In genomic region chr13:62209539-62209938, GRCh38 we compare ENCODE assay signal across 10 cellular contexts.
DNase-seq lines count a peak whose midpoint lies in the region; ATAC-seq and TF ChIP-seq lines count a peak whose summit lies in the region.
"Had no signal": no experiment of that assay in that cellular context is flagged by ENCODE, and none has a peak within 500 bp of the region (broad histone marks: within the 10 kb centered on the region; RNA-seq: fewer than 3 reads in every experiment).

No MANE protein-coding gene starts in this region.

- ATAC-seq in HG02938 (IDR thresholded peaks at IDR 0.05; ENCODE audit: unreplicated experiment): peak; percentile 63
- ATAC-seq: heart right ventricle had no signal

- no peak for TF ChIP-seq CTCF in neural progenitor cell (IDR thresholded peaks at IDR 0.05)

- no peak overlapping the region for H3K4me3 ChIP-seq in neural progenitor cell
- H3K4me3 ChIP-seq in H7 (ENCODE audit: insufficient read depth, low read depth, low read length): no peak overlapping the region
- H3K4me3 ChIP-seq: heart right ventricle had no signal

- intact Hi-C loops in activated T-helper 1 cell treated with anti-CD3 and anti-CD28 coated beads, Interleukin-12 subunit alpha, Interleukin-12 subunit beta, Interleukin-2, Interleukin-4 antibody, amounts not matched to agents 30 ng/mL and 10 ng/mL and 1 ng/mL, durations not matched to agents 14 hours and 24 hours and 36 hours (cut with micrococcal nuclease): no loop called here

- peaks cover 4% of the 10 kb centered on the region for H3K9me3 Mint-ChIP-seq in neural progenitor cell
- H3K9me3 Mint-ChIP-seq in activated T-helper 1 cell treated with anti-CD3 and anti-CD28 coated beads, Interleukin-12 subunit alpha, Interleukin-12 subunit beta, Interleukin-2, Interleukin-4 antibody, amounts not matched to agents 30 ng/mL and 10 ng/mL and 1 ng/mL, durations not matched to agents 14 hours and 24 hours and 36 hours: peaks cover 32% of the 10 kb centered on the region

- H3K27me3 ChIP-seq in neural progenitor cell (no peaks in the 10 kb centered on the region), H7 (ENCODE audit: control insufficient read depth, insufficient read depth, low read length) (no peaks in the 10 kb centered on the region)
- H3K27me3 ChIP-seq: heart right ventricle had no signal

- H3K27ac Mint-ChIP-seq in neural progenitor cell: no peak overlapping the region
- H3K27ac Mint-ChIP-seq in activated T-helper 1 cell treated with anti-CD3 and anti-CD28 coated beads, Interleukin-12 subunit alpha, Interleukin-12 subunit beta, Interleukin-2, Interleukin-4 antibody, amounts not matched to agents 30 ng/mL and 10 ng/mL and 1 ng/mL, durations not matched to agents 14 hours and 24 hours and 36 hours: no peak overlapping the region

- H3K27ac ChIP-seq in neural progenitor cell: no peak overlapping the region
- H3K27ac ChIP-seq: heart right ventricle had no signal

- no peak overlapping the region for H3K4me2 ChIP-seq in neural progenitor cell

- no peaks in the 10 kb centered on the region for H3K4me1 ChIP-seq in neural progenitor cell
- H3K4me1 ChIP-seq: heart right ventricle had no signal

- no peak overlapping the region for H3K9ac ChIP-seq in neural progenitor cell

- no peaks in the 10 kb centered on the region for H3K36me3 Mint-ChIP-seq in neural progenitor cell
- H3K36me3 Mint-ChIP-seq in activated T-helper 1 cell treated with anti-CD3 and anti-CD28 coated beads, Interleukin-12 subunit alpha, Interleukin-12 subunit beta, Interleukin-2, Interleukin-4 antibody, amounts not matched to agents 30 ng/mL and 10 ng/mL and 1 ng/mL, durations not matched to agents 14 hours and 24 hours and 36 hours (ENCODE audit: low read depth): no peaks in the 10 kb centered on the region

- H3K36me3 ChIP-seq in neural progenitor cell (no peaks in the 10 kb centered on the region), H7 (replicated peaks; ENCODE audit: control insufficient read depth, insufficient read depth, low read length) (no peaks in the 10 kb centered on the region)
- H3K36me3 ChIP-seq: heart right ventricle had no signal

- peak; percentile 11 for DNase-seq in NCI-H510A treated with DMSO at 0.1 percent for 48 hours (lab: John Stamatoyannopoulos, UW)
- DNase-seq in NCI-H510A (lab: John Stamatoyannopoulos, UW): no peak
- peak; percentile 43 for DNase-seq in NCI-H1092 (lab: John Stamatoyannopoulos, UW)
- no peak for DNase-seq in neural progenitor cell (ENCODE audit: low spot score)
- DNase-seq in activated T-helper 1 cell treated with anti-CD3 and anti-CD28 coated beads, Interleukin-12 subunit alpha, Interleukin-12 subunit beta, Interleukin-2, Interleukin-4 antibody, amounts not matched to agents 30 ng/mL and 10 ng/mL and 1 ng/mL, durations not matched to agents 14 hours and 24 hours and 36 hours (ENCODE audit: low spot score): no peak
- no peak for DNase-seq in H7
- no peak for DNase-seq in AG08395 (ENCODE audit: low spot score)
- DNase-seq: heart right ventricle had no signal

- H3K9me3 ChIP-seq in neural progenitor cell (ENCODE audit: low read depth): no peaks in the 10 kb centered on the region

- H3K4me3 Mint-ChIP-seq in neural progenitor cell: no peak overlapping the region
- no peak overlapping the region for H3K4me3 Mint-ChIP-seq in activated T-helper 1 cell treated with anti-CD3 and anti-CD28 coated beads, Interleukin-12 subunit alpha, Interleukin-12 subunit beta, Interleukin-2, Interleukin-4 antibody, amounts not matched to agents 30 ng/mL and 10 ng/mL and 1 ng/mL, durations not matched to agents 14 hours and 24 hours and 36 hours
- H3K4me3 Mint-ChIP-seq: neural crest cell had no signal

- H3F3A ChIP-seq in neural progenitor cell (ENCODE audit: low read depth): no peaks in the 10 kb centered on the region

- H3K27me3 Mint-ChIP-seq in neural progenitor cell (ENCODE audit: insufficient read depth, low read depth): no peaks in the 10 kb centered on the region
- no peaks in the 10 kb centered on the region for H3K27me3 Mint-ChIP-seq in activated T-helper 1 cell treated with anti-CD3 and anti-CD28 coated beads, Interleukin-12 subunit alpha, Interleukin-12 subunit beta, Interleukin-2, Interleukin-4 antibody, amounts not matched to agents 30 ng/mL and 10 ng/mL and 1 ng/mL, durations not matched to agents 14 hours and 24 hours and 36 hours (ENCODE audit: insufficient read depth)

- H3K4me1 Mint-ChIP-seq in neural progenitor cell: no peaks in the 10 kb centered on the region
- no peaks in the 10 kb centered on the region for H3K4me1 Mint-ChIP-seq in activated T-helper 1 cell treated with anti-CD3 and anti-CD28 coated beads, Interleukin-12 subunit alpha, Interleukin-12 subunit beta, Interleukin-2, Interleukin-4 antibody, amounts not matched to agents 30 ng/mL and 10 ng/mL and 1 ng/mL, durations not matched to agents 14 hours and 24 hours and 36 hours (ENCODE audit: low read depth)
- H3K4me1 Mint-ChIP-seq: neural crest cell had no signal

- H3K79me2 ChIP-seq in neural progenitor cell (ENCODE audit: low read depth): no peaks in the 10 kb centered on the region

- H2AFZ ChIP-seq in neural progenitor cell (replicated peaks): peak overlapping the region; percentile 82

- no peaks in the 10 kb centered on the region for H4K20me1 ChIP-seq in neural progenitor cell (ENCODE audit: low read depth)

Comparison
In these comparisons a context has a peak if more than half of its experiments do, and no peak if none do; other contexts are left out.
1. DNase-seq: peak in NCI-H510A treated with DMSO at 0.1 percent for 48 hours (single experiment) and NCI-H1092 (single experiment); none in NCI-H510A (single experiment), neural progenitor cell (single experiment), activated T-helper 1 cell treated with anti-CD3 and anti-CD28 coated beads, Interleukin-12 subunit alpha, Interleukin-12 subunit beta, Interleukin-2, Interleukin-4 antibody, amounts not matched to agents 30 ng/mL and 10 ng/mL and 1 ng/mL, durations not matched to agents 14 hours and 24 hours and 36 hours (single experiment), H7 (single experiment) and AG08395 (single experiment).